In the genomic region with DNA sequence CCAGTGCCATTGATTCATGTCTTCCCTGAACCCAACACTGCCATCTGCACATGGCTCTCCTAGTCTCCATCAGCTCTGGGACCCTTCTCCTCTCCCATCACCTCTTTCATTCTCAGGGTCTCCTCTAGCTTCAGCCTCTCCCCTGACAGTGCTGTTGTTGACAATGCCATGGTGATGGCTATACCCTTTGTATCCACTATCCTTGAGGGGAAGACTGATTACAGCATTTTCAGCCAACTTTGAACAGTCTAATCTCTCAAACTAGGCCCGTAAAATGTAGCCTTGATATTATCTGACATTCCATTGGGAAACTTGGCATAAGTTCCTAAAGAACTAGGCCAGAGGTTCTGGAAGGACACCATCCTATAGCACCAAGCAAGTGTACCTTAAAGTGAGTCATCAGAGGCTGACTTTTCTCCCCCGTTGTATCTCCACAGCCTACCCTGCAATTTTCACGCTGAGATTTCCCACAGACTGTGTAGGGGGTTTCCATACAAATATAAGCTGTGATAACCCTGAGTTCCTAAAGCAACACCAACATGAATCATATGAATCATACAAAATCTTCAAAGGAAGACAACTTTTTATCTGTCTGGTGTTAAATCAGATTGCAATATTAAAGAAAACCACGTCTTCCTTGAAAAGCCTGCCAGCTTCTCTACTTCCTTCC, we compare ENCODE assay signal across 25 cellular contexts. TPM values are rescaled to one million over a fixed set of nuclear protein-coding genes. Genes with fewer than 3 reads are reported as not detected.
DNase-seq lines count a peak whose midpoint lies in the region; ATAC-seq, FAIRE-seq and TF ChIP-seq lines count a peak whose summit lies in the region.
"Had no signal": no experiment of that assay in that cellular context is flagged by ENCODE, and none has a peak within 500 bp of the region (broad histone marks: within the 10 kb centered on the region; RNA-seq: fewer than 3 reads in every experiment).

No MANE protein-coding gene starts in this region.

- H3K9me3 Mint-ChIP-seq in activated T-cell treated with anti-CD3 and anti-CD28 coated beads, Interleukin-2, amount 50 U/mL, for 72 hours: peaks cover 0 to 3% of the 10 kb centered on the region in 2 donors
- H3K9me3 Mint-ChIP-seq in activated T-cell treated with anti-CD3 and anti-CD28 coated beads, Interleukin-2, amount 50 U/mL, for 24 hours: peaks cover 7% of the 10 kb centered on the region

- peak overlapping the region; percentile 27; the same call in 1 of the 2 replicates for H2AFZ ChIP-seq in GM12878 (ENCODE audit: control insufficient read depth, low read depth, low read length)
- H2AFZ ChIP-seq in smooth muscle cell (ENCODE audit: low read depth): no peak overlapping the region
- H2AFZ ChIP-seq: GM23338 had no signal

- TF ChIP-seq POLR2A in GM12878 (IDR thresholded peaks at IDR 0.05; ENCODE audit: low read depth, low read length): no peak

- no peak for TF ChIP-seq RAD21 in GM12878 (IDR thresholded peaks at IDR 0.05; ENCODE audit: insufficient read depth, low read depth, low read length)

- no peak overlapping the region; the same call in 1 of the 2 replicates for H3K9ac ChIP-seq in GM12878 (ENCODE audit: control insufficient read depth, insufficient read depth, low read length)
- peak overlapping the region; percentile 45 for H3K9ac ChIP-seq in smooth muscle cell (ENCODE audit: low read depth)
- H3K9ac ChIP-seq: SK-N-SH had no signal

- no peaks in the 10 kb centered on the region for H3K27me3 Mint-ChIP-seq in activated T-cell treated with anti-CD3 and anti-CD28 coated beads, Interleukin-2, amount 50 U/mL, for 72 hours (ENCODE audit: low read depth)
- H3K27me3 Mint-ChIP-seq in activated T-cell treated with anti-CD3 and anti-CD28 coated beads, Interleukin-2, amount 50 U/mL, for 24 hours: peaks cover 7% of the 10 kb centered on the region

- H3K79me2 ChIP-seq in GM12878 (ENCODE audit: control insufficient read depth, insufficient read depth, low read length) (no peaks in the 10 kb centered on the region), smooth muscle cell (ENCODE audit: low read depth) (no peaks in the 10 kb centered on the region)

- no peak overlapping the region for H3K4me3 ChIP-seq in LNCaP clone FGC (ENCODE audit: low read depth, low read length)
- H3K4me3 ChIP-seq in GM12878: no peak overlapping the region
- H3K4me3 ChIP-seq in smooth muscle cell: no peak overlapping the region
- H3K4me3 ChIP-seq: GM23338, spleen, upper lobe of left lung had no signal

- H3F3A ChIP-seq in smooth muscle cell (ENCODE audit: low read depth): peaks cover 5% of the 10 kb centered on the region

- CTCF ChIA-PET in GM12878 (lab: Yijun Ruan, JAX): interaction anchor here (0.7 to 3.5 kb wide), 7 partner anchors 10 to 98 kb away, joined by 3 to 27 read pairs (median 6); no protein-coding TSS in a partner anchor

- 35% methylated on average over 4 of the region's 4 CpGs for WGBS in GM12878 (ENCODE audit: insufficient coverage, insufficient replicate concordance, low lambda C conversion rate, missing lambda C conversion rate)
- WGBS in smooth muscle cell (ENCODE audit: low lambda C conversion rate): 17% methylated on average over 4 of the region's 4 CpGs

- no peak overlapping the region for H3K27ac Mint-ChIP-seq in activated T-cell treated with anti-CD3 and anti-CD28 coated beads, Interleukin-2, amount 50 U/mL, for 72 hours
- no peak overlapping the region for H3K27ac Mint-ChIP-seq in activated T-cell treated with anti-CD3 and anti-CD28 coated beads, Interleukin-2, amount 50 U/mL, for 24 hours
- H3K27ac Mint-ChIP-seq: CD4-positive, alpha-beta memory T cell; GM23338; naive B cell; stimulated activated memory B cell treated with anti-CD40 and anti-IgM and Interleukin-4, amounts not matched to agents 10 μg/mL and 1 μg/mL and 100 μg/mL, for 72 hours had no signal

- POLR2A ChIA-PET in GM12878 (lab: Charles Lee): interaction anchor here (0.6 kb wide), 1 partner anchor 16 kb away, joined by 3 read pairs; no protein-coding TSS in a partner anchor

- no peak for DNase-seq in activated T-cell treated with anti-CD3 and anti-CD28 coated beads, Interleukin-2, amount 50 U/mL, for 72 hours
- DNase-seq in activated T-cell treated with anti-CD3 and anti-CD28 coated beads, Interleukin-2, amount 50 U/mL, for 24 hours: no peak
- peak; percentile 84 for DNase-seq in LNCaP clone FGC (ENCODE audit: low read depth)
- DNase-seq in GM12878 (ENCODE audit: low read depth, low spot score): no peak
- DNase-seq in smooth muscle cell (lab: John Stamatoyannopoulos, UW; ENCODE audit: unreplicated experiment): no peak
- DNase-seq in NCI-H1417 treated with DMSO at 0.1 percent for 48 hours (lab: John Stamatoyannopoulos, UW): no peak
- no peak for DNase-seq in putamen (ENCODE audit: low spot score)
- DNase-seq: activated T-cell treated with anti-CD3 and anti-CD28 coated beads, Interleukin-2, amount 50 U/mL, for 1 hour; amygdala; CD4-positive, alpha-beta memory T cell; Kasumi-1; naive B cell; NCI-H1436; NCI-H446; posterior cingulate gyrus; SK-N-SH; spleen; upper lobe of left lung had no signal

- ATAC-seq in activated T-cell treated with anti-CD3 and anti-CD28 coated beads, Interleukin-2, amount 50 U/mL, for 72 hours (replicated peaks in 1 of 2): peak; percentile 41 to 62
- ATAC-seq in GM12878 (peak; percentile 64), GM21381 (IDR thresholded peaks at IDR 0.05; ENCODE audit: unreplicated experiment) (no peak)
- ATAC-seq: GM23338 had no signal

- no peak for FAIRE-seq in GM12878 (lab: Jason Lieb, UNC)
- FAIRE-seq: endometrium had no signal

- peaks cover 11% of the 10 kb centered on the region for H3K4me1 Mint-ChIP-seq in activated T-cell treated with anti-CD3 and anti-CD28 coated beads, Interleukin-2, amount 50 U/mL, for 72 hours (ENCODE audit: low read depth)
- peaks cover 12% of the 10 kb centered on the region for H3K4me1 Mint-ChIP-seq in activated T-cell treated with anti-CD3 and anti-CD28 coated beads, Interleukin-2, amount 50 U/mL, for 24 hours (ENCODE audit: low read depth)
- H3K4me1 Mint-ChIP-seq: naive B cell; stimulated activated memory B cell treated with anti-CD40 and anti-IgM and Interleukin-4, amounts not matched to agents 10 μg/mL and 1 μg/mL and 100 μg/mL, for 72 hours had no signal

- SMC1A ChIA-PET in GM12878 (lab: Charles Lee; ENCODE audit: uncharacterized antibody, unreplicated experiment): interaction anchor here (0.8 to 2.3 kb wide), 5 partner anchors 15 to 301 kb away, joined by 3 to 12 read pairs (median 4); no protein-coding TSS in a partner anchor

- H3K27me3 ChIP-seq in GM12878 (replicated peaks in 1 of 2; ENCODE audit: control insufficient read depth in 2 of 2, insufficient read depth in 2 of 2, low read length in 1 of 2) (no peaks in the 10 kb centered on the region), smooth muscle cell (ENCODE audit: low read depth) (peaks cover 9% of the 10 kb centered on the region)
- H3K27me3 ChIP-seq: upper lobe of left lung had no signal

- peaks cover 5% of the 10 kb centered on the region; the same call in 1 of the 2 replicates for H3K4me1 ChIP-seq in GM12878 (ENCODE audit: control insufficient read depth, insufficient read depth, low read length)
- peaks cover 6% of the 10 kb centered on the region for H3K4me1 ChIP-seq in smooth muscle cell (ENCODE audit: low read depth)
- H3K4me1 ChIP-seq: upper lobe of left lung had no signal

- H3K4me2 ChIP-seq in GM12878 (ENCODE audit: control insufficient read depth, insufficient read depth) (no peak overlapping the region), smooth muscle cell (peak overlapping the region; percentile 19)
- H3K4me2 ChIP-seq: GM23338, SK-N-SH had no signal

- no peak for TF ChIP-seq EP300 in GM12878 (IDR thresholded peaks at IDR 0.05; ENCODE audit: borderline replicate concordance in 1 of 2, control insufficient read depth in 1 of 2, low read depth in 2 of 2, low read length in 2 of 2)

- in situ Hi-C loops in GM12878 (cut with MboI): loop anchor here (10.0 kb wide), 1 partner anchor 300 kb away; no protein-coding TSS in a partner anchor

- intact Hi-C loops in GM12878 (cut with micrococcal nuclease; ENCODE audit: unreplicated experiment): loop anchor here (5.0 to 10.0 kb wide), 2 partner anchors 100 to 173 kb away; no protein-coding TSS in a partner anchor

- H3K27ac ChIP-seq in GM12878 (ENCODE audit: control insufficient read depth, insufficient read depth) (no peak overlapping the region), smooth muscle cell (ENCODE audit: low read depth) (peak overlapping the region; percentile 74)
- H3K27ac ChIP-seq: upper lobe of left lung had no signal

- H3K36me3 Mint-ChIP-seq in activated T-cell treated with anti-CD3 and anti-CD28 coated beads, Interleukin-2, amount 50 U/mL, for 72 hours (ENCODE audit: insufficient read depth in 2 of 2): no peaks in the 10 kb centered on the region
- H3K36me3 Mint-ChIP-seq in activated T-cell treated with anti-CD3 and anti-CD28 coated beads, Interleukin-2, amount 50 U/mL, for 24 hours (ENCODE audit: low read depth): no peaks in the 10 kb centered on the region
- H3K36me3 Mint-ChIP-seq: CD4-positive, alpha-beta memory T cell; stimulated activated memory B cell treated with anti-CD40 and anti-IgM and Interleukin-4, amounts not matched to agents 10 μg/mL and 1 μg/mL and 100 μg/mL, for 72 hours had no signal

- no peaks in the 10 kb centered on the region for H3K36me3 ChIP-seq in GM12878 (ENCODE audit: control insufficient read depth in 2 of 2, insufficient read depth in 2 of 2, low read length in 1 of 2)
- H3K36me3 ChIP-seq in smooth muscle cell (ENCODE audit: low read depth): no peaks in the 10 kb centered on the region
- H3K36me3 ChIP-seq: spleen, upper lobe of left lung had no signal

- no peaks in the 10 kb centered on the region for H4K20me1 ChIP-seq in GM12878 (ENCODE audit: control insufficient read depth, insufficient read depth)
- H4K20me1 ChIP-seq in smooth muscle cell (ENCODE audit: low read depth): no peaks in the 10 kb centered on the region

- RAD21 ChIA-PET in GM12878 (lab: Charles Lee; ENCODE audit: unreplicated experiment): interaction anchor here (1.3 to 1.9 kb wide), 2 partner anchors 52 to 99 kb away, joined by 3 to 6 read pairs; no protein-coding TSS in a partner anchor

- BruUV-seq in GM12878 (replicated peaks; lab: Mats Ljungman, UMichigan): no TSS peak

- H3K4me3 Mint-ChIP-seq in activated T-cell treated with anti-CD3 and anti-CD28 coated beads, Interleukin-2, amount 50 U/mL, for 72 hours: no peak overlapping the region
- no peak overlapping the region for H3K4me3 Mint-ChIP-seq in activated T-cell treated with anti-CD3 and anti-CD28 coated beads, Interleukin-2, amount 50 U/mL, for 24 hours
- H3K4me3 Mint-ChIP-seq: CD4-positive, alpha-beta memory T cell; GM23338; naive B cell; stimulated activated memory B cell treated with anti-CD40 and anti-IgM and Interleukin-4, amounts not matched to agents 10 μg/mL and 1 μg/mL and 100 μg/mL, for 72 hours had no signal

- H3K9me3 ChIP-seq in GM12878 (replicated peaks; ENCODE audit: control insufficient read depth, insufficient read depth, low read length): no peaks in the 10 kb centered on the region; the same call in 2 of the 3 replicates
- H3K9me3 ChIP-seq in smooth muscle cell (replicated peaks; ENCODE audit: low read depth): no peaks in the 10 kb centered on the region
- H3K9me3 ChIP-seq: SK-N-SH, upper lobe of left lung had no signal

- TF ChIP-seq CTCF in LNCaP clone FGC (IDR thresholded peaks at IDR 0.05; ENCODE audit: control insufficient read depth, extremely low read depth, insufficient read depth) (no peak), GM12878 (IDR thresholded peaks at IDR 0.05 in 2 of 3, conservative IDR thresholded peaks at IDR 0.05 in 1 of 3; ENCODE audit: control insufficient read depth in 2 of 3, extremely low read depth in 1 of 3, insufficient read depth in 1 of 3, low read depth in 3 of 3, low read length in 3 of 3) (no peak), smooth muscle cell (IDR thresholded peaks at IDR 0.05; ENCODE audit: borderline replicate concordance, insufficient read depth, poor library complexity, severe bottlenecking) (no peak)

RNA-seq across cellular contexts. Expression of gene HAO2, which starts 5.8 kb away (rescaled TPM):
- total RNA-seq in activated T-cell treated with anti-CD3 and anti-CD28 coated beads, Interleukin-2, amount 50 U/mL, for 72 hours: not detected
- not detected in 2 replicates for total RNA-seq in GM12878 (2013; cell fraction: nucleolus; rRNA removed)
- not detected in 2 replicates for total RNA-seq in GM12878 (2014; rRNA removed)
- not detected in 2 replicates for total RNA-seq in GM12878 (2014; rRNA removed; fragmentation: Illumina TruSeq; extraction: Trizol)
- not detected in 2 replicates for total RNA-seq in GM12878 (2021)
- polyA plus RNA-seq in GM12878 (2011; ENCODE audit: low read depth): not detected
- polyA plus RNA-seq in GM12878 (2011; rRNA removed): not detected in 2 replicates
- polyA plus RNA-seq in GM12878 (2011; cell fraction: cytosol; rRNA removed): not detected in 2 replicates
- polyA plus RNA-seq in GM12878 (2011; cell fraction: nucleus; rRNA removed): not detected in 2 replicates
- polyA plus RNA-seq in GM12878 (2012): not detected in 2 replicates
- not detected in 2 replicates for polyA plus RNA-seq in GM12878 (2014; fragmentation: Illumina TruSeq; extraction: Trizol)
- not detected for polyA plus RNA-seq in GM12878 (2014; fragmentation: Nextera tagmentation; extraction: Ambion mirVana)
- polyA plus RNA-seq in GM12878 (2014; rRNA removed): not detected in 2 replicates
- polyA plus RNA-seq in GM12878 (2016; fragmentation: Nextera tagmentation; extraction: Ambion mirVana): not detected
- polyA minus RNA-seq in GM12878 (2011; rRNA and poly(A)+ RNA removed): not detected in 2 replicates
- not detected in 2 replicates for polyA minus RNA-seq in GM12878 (2011; cell fraction: cytosol; rRNA and poly(A)+ RNA removed)
- not detected in 2 replicates for polyA minus RNA-seq in GM12878 (2011; cell fraction: nucleus; rRNA and poly(A)+ RNA removed)
- total RNA-seq in smooth muscle cell: not detected in 2 replicates
- not detected in 2 replicates for polyA plus RNA-seq in smooth muscle cell
- total RNA-seq: CD4-positive, alpha-beta memory T cell; chondrocyte; fibroblast of villous mesenchyme; GM23338 had no signal
- polyA plus RNA-seq: CD4-positive, alpha-beta memory T cell; GM23338; SK-N-SH had no signal

RNA-seq across cellular contexts. Expression of gene HSD3B2, which starts 40.6 kb away (rescaled TPM):
- total RNA-seq in activated T-cell treated with anti-CD3 and anti-CD28 coated beads, Interleukin-2, amount 50 U/mL, for 72 hours: not detected
- not detected in 2 replicates for total RNA-seq in GM12878 (2013; cell fraction: nucleolus; rRNA removed)
- total RNA-seq in GM12878 (2014; rRNA removed) (not detected in 2 replicates), GM12878 (2014; rRNA removed; fragmentation: Illumina TruSeq; extraction: Trizol) (not detected in 2 replicates), GM12878 (2021) (0.45 and 0.56 TPM in 2 replicates), smooth muscle cell (not detected in 2 replicates)
- not detected for polyA plus RNA-seq in GM12878 (2011; ENCODE audit: low read depth)
- polyA plus RNA-seq in GM12878 (2011; rRNA removed) (not detected in 2 replicates), GM12878 (2014; fragmentation: Illumina TruSeq; extraction: Trizol) (not detected in 2 replicates), GM12878 (2014; fragmentation: Nextera tagmentation; extraction: Ambion mirVana) (not detected), GM12878 (2014; rRNA removed) (not detected in 2 replicates), GM12878 (2016; fragmentation: Nextera tagmentation; extraction: Ambion mirVana) (not detected), smooth muscle cell (not detected in 2 replicates)
- polyA plus RNA-seq in GM12878 (2011; cell fraction: cytosol; rRNA removed): not detected in 2 replicates
- not detected in 2 replicates for polyA plus RNA-seq in GM12878 (2011; cell fraction: nucleus; rRNA removed)
- polyA plus RNA-seq in GM12878 (2012): not detected in 2 replicates
- polyA minus RNA-seq in GM12878 (2011; rRNA and poly(A)+ RNA removed): not detected in 2 replicates
- not detected in 2 replicates for polyA minus RNA-seq in GM12878 (2011; cell fraction: cytosol; rRNA and poly(A)+ RNA removed)
- not detected in 2 replicates for polyA minus RNA-seq in GM12878 (2011; cell fraction: nucleus; rRNA and poly(A)+ RNA removed)
- total RNA-seq: CD4-positive, alpha-beta memory T cell; chondrocyte; fibroblast of villous mesenchyme; GM23338; lower leg skin; spleen had no signal
- polyA plus RNA-seq: CD4-positive, alpha-beta memory T cell; GM23338; SK-N-SH had no signal
